ENCODE assay signal across 13 cellular contexts in genomic region chr19:2260341-2260751, GRCh38. TPM values are rescaled to one million over a fixed set of nuclear protein-coding genes. Genes with fewer than 3 reads are reported as not detected.
DNase-seq lines count a peak whose midpoint lies in the region; ATAC-seq and TF ChIP-seq lines count a peak whose summit lies in the region.
"Had no signal": no experiment of that assay in that cellular context is flagged by ENCODE, and none has a peak within 500 bp of the region (broad histone marks: within the 10 kb centered on the region; RNA-seq: fewer than 3 reads in every experiment).

No MANE protein-coding gene starts in this region.

- H3K9ac ChIP-seq in colonic mucosa (ENCODE audit: low read depth in 2 of 2, low read length in 2 of 2): no peak overlapping the region

- no peak overlapping the region for H3K4me3 ChIP-seq in colonic mucosa
- no peak overlapping the region for H3K4me3 ChIP-seq in skin epidermis
- H3K4me3 ChIP-seq: upper lobe of left lung had no signal

- intact Hi-C loops in colonic mucosa (cut with DNase I): no loop called here

- H3K27ac ChIP-seq in colonic mucosa (peak overlapping the region; percentile 68), skin epidermis (peak overlapping the region in 14 of 21 experiments; percentile 17 to 76 (median 50))
- H3K27ac ChIP-seq: upper lobe of left lung had no signal

- no peaks in the 10 kb centered on the region for H3K27me3 ChIP-seq in colonic mucosa
- H3K27me3 ChIP-seq: upper lobe of left lung had no signal

- no peaks in the 10 kb centered on the region for H3K9me3 Mint-ChIP-seq in HFFc6

- TF ChIP-seq CTCF in colonic mucosa (IDR thresholded peaks at IDR 0.05) (no peak), HFFc6 (IDR thresholded peaks at IDR 0.05) (no peak)

- DNase-seq in NCI-H2107 treated with DMSO at 0.1 percent for 48 hours (lab: John Stamatoyannopoulos, UW; ENCODE audit: unreplicated experiment): peak; percentile 75
- DNase-seq in NCI-H2107 (lab: John Stamatoyannopoulos, UW): no peak
- DNase-seq in NCI-H526 treated with DMSO at 0.1 percent for 48 hours (lab: John Stamatoyannopoulos, UW): peak; percentile 42
- peak; percentile 54 for DNase-seq in colonic mucosa
- DNase-seq in NCI-H2171 treated with DMSO at 0.1 percent for 48 hours (lab: John Stamatoyannopoulos, UW): no peak
- DNase-seq in HFFc6: no peak
- DNase-seq: NK-92 treated with Interleukin-12 subunit alpha and Interleukin-12 subunit beta, amount 100 ng/mL, for 24 hours; T1000; upper lobe of left lung had no signal

- no peaks in the 10 kb centered on the region for H3K36me3 Mint-ChIP-seq in HFFc6 (ENCODE audit: low read depth)

- H3K4me3 Mint-ChIP-seq in HFFc6: no peak overlapping the region; the same call in 1 of the 2 replicates

- H3K36me3 ChIP-seq in colonic mucosa: no peaks in the 10 kb centered on the region
- H3K36me3 ChIP-seq: upper lobe of left lung had no signal

- H3K27me3 Mint-ChIP-seq in HFFc6 (ENCODE audit: insufficient read depth): peaks cover 2% of the 10 kb centered on the region

- H3K4me1 ChIP-seq in colonic mucosa: peaks cover 7% of the 10 kb centered on the region

- peaks cover 13% of the 10 kb centered on the region for H3K4me1 Mint-ChIP-seq in HFFc6 (ENCODE audit: low read depth)

- H3K9me3 ChIP-seq in colonic mucosa: no peaks in the 10 kb centered on the region
- H3K9me3 ChIP-seq: upper lobe of left lung had no signal

- ATAC-seq in SK-N-SH treated with all-trans-retinoic acid at 6 μM for 48 hours: no peak

- H3K27ac Mint-ChIP-seq in HFFc6: no peak overlapping the region

TF ChIP-seq in SK-N-SH treated with all-trans-retinoic acid at 6 μM for 48 hours, 23 proteins besides CTCF, POLR2A, EP300 and RAD21:
- TF ChIP-seq, protein P1, sequence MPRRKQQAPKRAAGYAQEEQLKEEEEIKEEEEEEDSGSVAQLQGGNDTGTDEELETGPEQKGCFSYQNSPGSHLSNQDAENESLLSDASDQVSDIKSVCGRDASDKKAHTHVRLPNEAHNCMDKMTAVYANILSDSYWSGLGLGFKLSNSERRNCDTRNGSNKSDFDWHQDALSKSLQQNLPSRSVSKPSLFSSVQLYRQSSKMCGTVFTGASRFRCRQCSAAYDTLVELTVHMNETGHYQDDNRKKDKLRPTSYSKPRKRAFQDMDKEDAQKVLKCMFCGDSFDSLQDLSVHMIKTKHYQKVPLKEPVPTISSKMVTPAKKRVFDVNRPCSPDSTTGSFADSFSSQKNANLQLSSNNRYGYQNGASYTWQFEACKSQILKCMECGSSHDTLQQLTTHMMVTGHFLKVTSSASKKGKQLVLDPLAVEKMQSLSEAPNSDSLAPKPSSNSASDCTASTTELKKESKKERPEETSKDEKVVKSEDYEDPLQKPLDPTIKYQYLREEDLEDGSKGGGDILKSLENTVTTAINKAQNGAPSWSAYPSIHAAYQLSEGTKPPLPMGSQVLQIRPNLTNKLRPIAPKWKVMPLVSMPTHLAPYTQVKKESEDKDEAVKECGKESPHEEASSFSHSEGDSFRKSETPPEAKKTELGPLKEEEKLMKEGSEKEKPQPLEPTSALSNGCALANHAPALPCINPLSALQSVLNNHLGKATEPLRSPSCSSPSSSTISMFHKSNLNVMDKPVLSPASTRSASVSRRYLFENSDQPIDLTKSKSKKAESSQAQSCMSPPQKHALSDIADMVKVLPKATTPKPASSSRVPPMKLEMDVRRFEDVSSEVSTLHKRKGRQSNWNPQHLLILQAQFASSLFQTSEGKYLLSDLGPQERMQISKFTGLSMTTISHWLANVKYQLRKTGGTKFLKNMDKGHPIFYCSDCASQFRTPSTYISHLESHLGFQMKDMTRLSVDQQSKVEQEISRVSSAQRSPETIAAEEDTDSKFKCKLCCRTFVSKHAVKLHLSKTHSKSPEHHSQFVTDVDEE (CRISPR knock-in tag; IDR thresholded peaks at IDR 0.05): no peak
- TF ChIP-seq ZNF8 (CRISPR knock-in tag; IDR thresholded peaks at IDR 0.05) (no peak), OSR1 (CRISPR knock-in tag; IDR thresholded peaks at IDR 0.05) (no peak), ZNF70 (CRISPR knock-in tag; IDR thresholded peaks at IDR 0.05) (no peak), TCF4 (CRISPR knock-in tag; IDR thresholded peaks at IDR 0.05; ENCODE audit: borderline replicate concordance) (no peak), RARB (CRISPR knock-in tag; IDR thresholded peaks at IDR 0.05) (no peak), PATZ1 (CRISPR knock-in tag; IDR thresholded peaks at IDR 0.05; ENCODE audit: borderline replicate concordance) (no peak), TOX (CRISPR knock-in tag; IDR thresholded peaks at IDR 0.05; ENCODE audit: borderline replicate concordance) (no peak), ZC3H10 (CRISPR knock-in tag; IDR thresholded peaks at IDR 0.05) (no peak), ZNF565 (CRISPR knock-in tag; conservative IDR thresholded peaks at IDR 0.05; ENCODE audit: low read depth) (no peak), GLIS3 (CRISPR knock-in tag; IDR thresholded peaks at IDR 0.05) (no peak), SNAI2 (CRISPR knock-in tag; IDR thresholded peaks at IDR 0.05) (no peak), BACH2 (CRISPR knock-in tag; IDR thresholded peaks at IDR 0.05; ENCODE audit: borderline replicate concordance) (no peak), CSRNP3 (CRISPR knock-in tag; IDR thresholded peaks at IDR 0.05) (no peak), PPARA (CRISPR knock-in tag; IDR thresholded peaks at IDR 0.05; ENCODE audit: borderline replicate concordance) (no peak), ZFP3 (CRISPR knock-in tag; IDR thresholded peaks at IDR 0.05) (no peak), ISL1 (CRISPR knock-in tag; IDR thresholded peaks at IDR 0.05) (no peak), POU6F1 (CRISPR knock-in tag; IDR thresholded peaks at IDR 0.05; ENCODE audit: borderline replicate concordance, low read depth) (no peak)

RNA-seq across cellular contexts. Expression of gene JSRP1, which starts 4.1 kb away (rescaled TPM):
- total RNA-seq in colonic mucosa: 1 to 10 TPM in 1 of 2 donors, under 1 TPM in 1; 0.64 to 1.3 TPM
- under 1 TPM; 0.27 to 0.99 (median 0.72) TPM for total RNA-seq in HFFc6 (2021; fragmentation: NEBNext Ultra II Directional; extraction: Animal tissue kit (Norgen Biotek cat#: 25700))
- total RNA-seq: lower leg skin had no signal

RNA-seq across cellular contexts. Expression of gene AMH, which starts 11.2 kb away (rescaled TPM):
- total RNA-seq in colonic mucosa: 1 to 10 TPM in 1 of 2 donors, under 1 TPM in 1; 0.90 to 5.1 TPM
- 1 to 10 TPM in 5 of 6 experiments, under 1 TPM in 1; 0.98 to 2.3 (median 1.4) TPM for total RNA-seq in HFFc6 (2021; fragmentation: NEBNext Ultra II Directional; extraction: Animal tissue kit (Norgen Biotek cat#: 25700))

RNA-seq across cellular contexts. Expression of gene PEAK3, which starts 21.6 kb away (rescaled TPM):
- total RNA-seq in colonic mucosa: under 1 TPM; 0.29 to 0.72 TPM
- under 1 TPM; 0.07 to 0.53 (median 0.36) TPM for total RNA-seq in HFFc6 (2021; fragmentation: NEBNext Ultra II Directional; extraction: Animal tissue kit (Norgen Biotek cat#: 25700))
- total RNA-seq: glomerular endothelial cell had no signal

RNA-seq across cellular contexts. Expression of gene SF3A2, which starts 23.7 kb away (rescaled TPM):
- 10 to 100 TPM; 60.9 to 99.8 TPM for total RNA-seq in colonic mucosa
- total RNA-seq in HFFc6 (2021; fragmentation: NEBNext Ultra II Directional; extraction: Animal tissue kit (Norgen Biotek cat#: 25700)): 10 to 100 TPM; 48.7 to 60.6 (median 54.8) TPM

RNA-seq across cellular contexts. Expression of gene PLEKHJ1, which starts 24.2 kb away (rescaled TPM):
- total RNA-seq in colonic mucosa: 100 to 1,000 TPM; 176 to 238 TPM
- 10 to 100 TPM; 45.9 to 57.3 (median 50.2) TPM for total RNA-seq in HFFc6 (2021; fragmentation: NEBNext Ultra II Directional; extraction: Animal tissue kit (Norgen Biotek cat#: 25700))

Comparison
In these comparisons a context has a peak if more than half of its experiments do, and no peak if none do; other contexts are left out.
1. DNase-seq: peak in NCI-H2107 treated with DMSO at 0.1 percent for 48 hours (single experiment), NCI-H526 treated with DMSO at 0.1 percent for 48 hours (single experiment) and colonic mucosa (single experiment); none in NCI-H2107 (single experiment), NCI-H2171 treated with DMSO at 0.1 percent for 48 hours (single experiment) and HFFc6 (single experiment).